Comparison of ENCODE assay signal across 1 cellular context in the genomic region with DNA sequence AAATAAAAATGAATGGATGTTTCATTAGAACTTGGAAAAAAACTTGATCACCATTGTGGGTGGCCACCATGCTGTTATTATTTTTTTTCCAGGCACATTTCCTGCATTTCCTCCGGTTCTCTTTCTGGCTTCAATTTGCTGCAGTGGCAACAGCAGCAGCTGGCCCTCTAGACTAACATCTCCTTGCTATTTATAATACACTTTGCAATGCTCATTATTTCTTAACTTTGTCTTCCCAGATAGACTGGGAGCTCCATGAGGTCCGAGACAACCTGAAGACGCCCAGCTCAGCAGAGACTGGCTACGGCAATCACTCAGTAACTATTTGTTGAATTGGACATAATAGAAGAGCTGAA.
TF ChIP-seq lines count a peak whose summit lies in the region.

No MANE protein-coding gene starts in this region.

TF ChIP-seq in HCT116, 20 proteins besides CTCF, POLR2A, EP300 and RAD21 (continued from another document):
- no peak for TF ChIP-seq REST (IDR thresholded peaks at IDR 0.05; ENCODE audit: low read depth)
